24 cellular contexts compared by ENCODE assay signal in the genomic region with DNA sequence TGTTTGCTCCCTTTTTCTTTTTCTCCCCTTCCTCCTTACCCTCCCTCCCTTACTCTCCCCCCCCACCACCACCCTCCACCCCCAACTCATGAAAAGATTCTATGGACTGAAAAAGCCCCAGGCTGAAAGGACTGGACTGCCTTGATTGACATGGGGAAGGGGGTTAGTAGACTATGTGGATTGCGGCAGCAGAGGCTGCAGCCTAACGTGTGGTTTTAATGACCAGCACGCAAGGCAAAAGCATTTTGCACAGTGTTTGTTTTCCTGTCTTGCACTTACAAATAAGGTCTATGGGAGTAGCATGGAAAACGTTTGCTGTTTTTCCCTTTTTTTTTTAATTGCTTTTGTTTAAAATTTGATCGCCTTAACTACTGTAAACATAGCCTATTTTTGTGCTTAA. TPM values are rescaled to one million over a fixed set of nuclear protein-coding genes. Genes with fewer than 3 reads are reported as not detected.
A peak's percentile ranks its signal among the peaks of the same experiment; 100 is the strongest.
DNase-seq lines count a peak whose midpoint lies in the region; FAIRE-seq and TF ChIP-seq lines count a peak whose summit lies in the region.
"Had no signal": no experiment of that assay in that cellular context is flagged by ENCODE, and none has a peak within 500 bp of the region (broad histone marks: within the 10 kb centered on the region; RNA-seq: fewer than 3 reads in every experiment).

No MANE protein-coding gene starts in this region.

- H3K4me1 ChIP-seq in HEK293 (ENCODE audit: control insufficient read depth, insufficient read depth, low read length) (peaks cover 13% of the 10 kb centered on the region), astrocyte (ENCODE audit: insufficient read depth, low read length) (peaks cover 11% of the 10 kb centered on the region)

- H3K9me3 Mint-ChIP-seq in astrocyte (ENCODE audit: unreplicated experiment) = no peaks in the 10 kb centered on the region
- H3K9me3 Mint-ChIP-seq: activated T-cell treated with anti-CD3 and anti-CD28 coated beads, Interleukin-2, amount 50 U/mL, for 72 hours had no signal

- DNase-seq in ACHN (peak; percentile 68), astrocyte (ENCODE audit: low read depth) (no peak), inferior parietal cortex (ENCODE audit: extremely low spot score) (peak; percentile 18), NCI-H1930 (lab: John Stamatoyannopoulos, UW) (no peak), iPS-NIHi7 (ENCODE audit: extremely low spot score) (no peak), SHP77 (lab: John Stamatoyannopoulos, UW) (no peak)
- no peak for DNase-seq in NK-92 treated with Interleukin-12 subunit alpha and Interleukin-12 subunit beta, amount 100 ng/mL, for 24 hours (lab: John Stamatoyannopoulos, UW)
- DNase-seq: activated CD4-positive, alpha-beta T cell treated with anti-CD3 and anti-CD28 coated beads for 4 hours; activated naive CD4-positive, alpha-beta T cell treated with anti-CD3 and anti-CD28 coated beads, Interleukin-2, amount 50 U/mL, for 16 hours; activated T-cell treated with anti-CD3 and anti-CD28 coated beads, Interleukin-2, amount 50 U/mL, for 72 hours; esophagus squamous epithelium; IMR-90; mammary epithelial cell; NCI-H1436; NCI-H748 treated with DMSO at 0.1 percent for 48 hours; OCI-M1; SIG-M5; substantia nigra had no signal

- POLR2A ChIA-PET in HEK293 (lab: Yijun Ruan, JAX) = interaction anchor here (0.7 kb wide), 1 partner anchor 154 kb away, joined by 3 read pairs; no protein-coding TSS in a partner anchor

- H3K9me3 ChIP-seq in HEK293 (ENCODE audit: control insufficient read depth, insufficient read depth, low read depth, low read length) (no peaks in the 10 kb centered on the region), astrocyte (ENCODE audit: insufficient read depth, low read depth, low read length) (no peaks in the 10 kb centered on the region)
- H3K9me3 ChIP-seq: A549, ascending aorta, esophagus squamous epithelium had no signal

- H4K20me1 ChIP-seq in astrocyte (ENCODE audit: insufficient read depth, low read length) = peaks cover 44% of the 10 kb centered on the region

- H3K36me3 ChIP-seq in HEK293 (ENCODE audit: control insufficient read depth in 2 of 2, insufficient read depth in 1 of 2, low read length in 2 of 2) (peaks cover 11 to 21% of the 10 kb centered on the region in 2 experiments; a peak in 2 of 3 replicates), astrocyte (ENCODE audit: insufficient read depth, low read length) (peaks cover 8% of the 10 kb centered on the region)

- in situ Hi-C loops in ACHN (cut with HindIII; ENCODE audit: low pct_ligation_motif_present, low pct_unique_long_range_greater_than_20kb, low sequenced_read_pairs) = no loop called here

- no peak overlapping the region for H3K9ac ChIP-seq in astrocyte (ENCODE audit: low read length)

- H3K79me2 ChIP-seq in astrocyte (ENCODE audit: insufficient read depth, low read length) = peaks cover 42% of the 10 kb centered on the region

- peaks cover 16% of the 10 kb centered on the region for H3K4me1 Mint-ChIP-seq in astrocyte (ENCODE audit: low read depth, unreplicated experiment)

- H3K27me3 ChIP-seq in astrocyte (ENCODE audit: insufficient read depth, low read length) = no peaks in the 10 kb centered on the region
- H3K27me3 ChIP-seq: ascending aorta, esophagus squamous epithelium had no signal

- no peak overlapping the region for H3K27ac ChIP-seq in HEK293 (ENCODE audit: extremely low read depth, low read depth, low read length)
- no peak overlapping the region for H3K27ac ChIP-seq in astrocyte (ENCODE audit: low read depth, low read length)
- H3K27ac ChIP-seq: A549, ascending aorta, C4-2B had no signal

- CTCF ChIA-PET in HEK293 (lab: Yijun Ruan, JAX) = no interaction called here

- H3K27ac Mint-ChIP-seq in astrocyte (ENCODE audit: unreplicated experiment) = no peak overlapping the region
- H3K27ac Mint-ChIP-seq: activated T-cell treated with anti-CD3 and anti-CD28 coated beads, Interleukin-2, amount 50 U/mL, for 72 hours had no signal

- no peak overlapping the region for H2AFZ ChIP-seq in astrocyte (ENCODE audit: low read depth, low read length)

- no peak for TF ChIP-seq CTCF in HEK293 (tag by site-specific recombination; IDR thresholded peaks at IDR 0.05)
- TF ChIP-seq CTCF in astrocyte (IDR thresholded peaks at IDR 0.05; ENCODE audit: insufficient read depth, low read depth, low read length) = no peak

- H3K4me3 ChIP-seq in HEK293 (ENCODE audit: low read depth, low read length) = no peak overlapping the region
- no peak overlapping the region for H3K4me3 ChIP-seq in astrocyte (ENCODE audit: insufficient read depth, low read depth, low read length)
- H3K4me3 ChIP-seq: A549, ascending aorta, esophagus squamous epithelium had no signal

- no peak overlapping the region for H3K4me3 Mint-ChIP-seq in astrocyte (ENCODE audit: unreplicated experiment)

- no peak for FAIRE-seq in astrocyte (lab: Jason Lieb, UNC)
- FAIRE-seq: A549, GM18507, H54 had no signal

- H3K36me3 Mint-ChIP-seq in astrocyte (ENCODE audit: low read depth, unreplicated experiment) = no peaks in the 10 kb centered on the region

- H3K4me2 ChIP-seq in astrocyte (ENCODE audit: low read length) = peak overlapping the region; percentile 23
- H3K4me2 ChIP-seq: A549 had no signal

- H3K27me3 Mint-ChIP-seq in astrocyte (ENCODE audit: low read depth, unreplicated experiment) = no peaks in the 10 kb centered on the region

TF ChIP-seq in HEK293, 187 proteins besides CTCF, POLR2A, EP300 and RAD21:
- TF ChIP-seq ZNF433 (tag by site-specific recombination; IDR thresholded peaks at IDR 0.05; ENCODE audit: low read depth) (no peak), ZBTB1 (tag by site-specific recombination; IDR thresholded peaks at IDR 0.05) (no peak), ZNF266 (tag by site-specific recombination; IDR thresholded peaks at IDR 0.05; ENCODE audit: low read depth) (no peak)
- TF ChIP-seq, protein P1, sequence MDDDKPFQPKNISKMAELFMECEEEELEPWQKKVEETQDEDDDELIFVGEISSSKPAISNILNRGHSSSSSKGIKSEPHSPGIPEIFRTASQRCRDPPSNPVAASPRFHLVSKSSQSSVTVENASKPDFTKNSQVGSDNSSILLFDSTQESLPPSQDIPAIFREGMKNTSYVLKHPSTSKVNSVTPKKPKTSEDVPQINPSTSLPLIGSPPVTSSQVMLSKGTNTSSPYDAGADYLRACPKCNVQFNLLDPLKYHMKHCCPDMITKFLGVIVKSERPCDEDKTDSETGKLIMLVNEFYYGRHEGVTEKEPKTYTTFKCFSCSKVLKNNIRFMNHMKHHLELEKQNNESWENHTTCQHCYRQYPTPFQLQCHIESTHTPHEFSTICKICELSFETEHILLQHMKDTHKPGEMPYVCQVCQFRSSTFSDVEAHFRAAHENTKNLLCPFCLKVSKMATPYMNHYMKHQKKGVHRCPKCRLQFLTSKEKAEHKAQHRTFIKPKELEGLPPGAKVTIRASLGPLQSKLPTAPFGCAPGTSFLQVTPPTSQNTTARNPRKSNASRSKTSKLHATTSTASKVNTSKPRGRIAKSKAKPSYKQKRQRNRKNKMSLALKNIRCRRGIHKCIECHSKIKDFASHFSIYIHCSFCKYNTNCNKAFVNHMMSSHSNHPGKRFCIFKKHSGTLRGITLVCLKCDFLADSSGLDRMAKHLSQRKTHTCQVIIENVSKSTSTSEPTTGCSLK (tag by site-specific recombination; IDR thresholded peaks at IDR 0.05) = no peak
- TF ChIP-seq, protein P2, sequence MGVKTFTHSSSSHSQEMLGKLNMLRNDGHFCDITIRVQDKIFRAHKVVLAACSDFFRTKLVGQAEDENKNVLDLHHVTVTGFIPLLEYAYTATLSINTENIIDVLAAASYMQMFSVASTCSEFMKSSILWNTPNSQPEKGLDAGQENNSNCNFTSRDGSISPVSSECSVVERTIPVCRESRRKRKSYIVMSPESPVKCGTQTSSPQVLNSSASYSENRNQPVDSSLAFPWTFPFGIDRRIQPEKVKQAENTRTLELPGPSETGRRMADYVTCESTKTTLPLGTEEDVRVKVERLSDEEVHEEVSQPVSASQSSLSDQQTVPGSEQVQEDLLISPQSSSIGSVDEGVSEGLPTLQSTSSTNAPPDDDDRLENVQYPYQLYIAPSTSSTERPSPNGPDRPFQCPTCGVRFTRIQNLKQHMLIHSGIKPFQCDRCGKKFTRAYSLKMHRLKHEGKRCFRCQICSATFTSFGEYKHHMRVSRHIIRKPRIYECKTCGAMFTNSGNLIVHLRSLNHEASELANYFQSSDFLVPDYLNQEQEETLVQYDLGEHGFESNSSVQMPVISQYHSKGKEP (tag by site-specific recombination; IDR thresholded peaks at IDR 0.05) = peak; percentile 58

RNA-seq across cellular contexts. Expression of a gene that starts 5.5 kb away (rescaled TPM):
- total RNA-seq in astrocyte = 15.5 and 19.2 TPM in 2 replicates

Comparison
In these comparisons a context has a peak if more than half of its experiments do, and no peak if none do; other contexts are left out.
1. DNase-seq: peak in ACHN (single experiment) and inferior parietal cortex (single experiment); none in astrocyte (single experiment), NCI-H1930 (0 of 2), NK-92 treated with Interleukin-12 subunit alpha and Interleukin-12 subunit beta, amount 100 ng/mL, for 24 hours (single experiment), iPS-NIHi7 (single experiment) and SHP77 (0 of 2).